19 cellular contexts compared by ENCODE assay signal in the genomic region with DNA sequence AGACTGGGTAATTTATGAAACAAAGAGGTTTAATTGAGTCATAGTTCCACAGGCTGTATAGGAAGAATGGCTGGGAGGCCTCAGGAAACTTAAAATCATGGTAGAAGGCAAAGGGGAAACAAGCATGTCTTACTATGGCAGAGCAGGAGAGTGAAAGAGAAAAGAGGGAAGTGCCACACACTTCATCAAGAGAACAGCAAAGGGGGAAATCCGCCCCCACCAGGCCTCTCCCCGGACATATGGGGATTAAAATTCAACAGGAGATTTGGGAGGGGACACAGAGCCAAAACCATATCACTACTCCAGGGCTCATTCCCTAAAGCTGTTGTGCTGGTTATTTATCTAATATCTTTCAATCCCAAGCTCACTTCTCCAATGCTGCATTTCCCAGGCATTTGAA. TPM values are rescaled to one million over a fixed set of nuclear protein-coding genes. Genes with fewer than 3 reads are reported as not detected.
A peak's percentile ranks its signal among the peaks of the same experiment; 100 is the strongest.
DNase-seq lines count a peak whose midpoint lies in the region; ATAC-seq and TF ChIP-seq lines count a peak whose summit lies in the region.
"Had no signal": no experiment of that assay in that cellular context is flagged by ENCODE, and none has a peak within 500 bp of the region (broad histone marks: within the 10 kb centered on the region; RNA-seq: fewer than 3 reads in every experiment).

No MANE protein-coding gene starts in this region.

- peak; percentile 45 to 49 for DNase-seq in Kasumi-1 (lab: John Stamatoyannopoulos, UW)
- DNase-seq in OCI-LY7 (ENCODE audit: low spot score), result peak; percentile 19
- DNase-seq in naive B cell, result peak; percentile 6
- no peak for DNase-seq in activated naive CD4-positive, alpha-beta T cell treated with anti-CD3 and anti-CD28 coated beads for 36 hours
- no peak for DNase-seq in activated naive CD4-positive, alpha-beta T cell treated with Interleukin-2 at 50 U/mL for 16 hours
- no peak for DNase-seq in midbrain (lab: John Stamatoyannopoulos, UW)
- DNase-seq: ACHN; AML-193; CD4-positive, CD25-positive, alpha-beta regulatory T cell; DMS79; GOT3; NCI-H1417 treated with DMSO at 0.1 percent for 48 hours; NCI-H1930; NCI-H2171; NCI-H446; SHP77 treated with DMSO at 0.1 percent for 48 hours; T-helper 2 cell had no signal

- H3K27me3 Mint-ChIP-seq in naive B cell, result no peaks in the 10 kb centered on the region
- H3K27me3 Mint-ChIP-seq in activated naive CD4-positive, alpha-beta T cell treated with anti-CD3 and anti-CD28 coated beads for 36 hours (ENCODE audit: low read depth), result no peaks in the 10 kb centered on the region
- H3K27me3 Mint-ChIP-seq: CD4-positive, CD25-positive, alpha-beta regulatory T cell had no signal

- H3K4me2 ChIP-seq in DOHH2 (ENCODE audit: low read length) (0 out of 2 replicates have a peak overlapping the region, but pooled peaks have one; percentile 2), OCI-LY7 (ENCODE audit: low read length) (peak overlapping the region; percentile 7; the same call in 1 of the 2 replicates)

- intact Hi-C loops in OCI-LY7 (cut with micrococcal nuclease; ENCODE audit: unreplicated experiment), result no loop called here
- intact Hi-C loops in activated naive CD4-positive, alpha-beta T cell treated with anti-CD3 and anti-CD28 coated beads for 36 hours (cut with micrococcal nuclease), result no loop called here

- H3K27ac ChIP-seq in DOHH2 (ENCODE audit: low read depth, low read length) (no peak overlapping the region), OCI-LY7 (ENCODE audit: low read depth, low read length, poor library complexity, severe bottlenecking) (no peak overlapping the region)

- H4K20me1 ChIP-seq in DOHH2 (ENCODE audit: control insufficient read depth, insufficient read depth, low read depth, low read length), result no peaks in the 10 kb centered on the region
- no peaks in the 10 kb centered on the region for H4K20me1 ChIP-seq in OCI-LY7 (ENCODE audit: insufficient read depth, low read length)

- peak; percentile 70 to 79 for ATAC-seq in naive B cell (ENCODE audit: low read depth in 2 of 2)

- H3K79me2 ChIP-seq in DOHH2 (ENCODE audit: control insufficient read depth, low read length) (no peaks in the 10 kb centered on the region), OCI-LY7 (ENCODE audit: insufficient read depth, low read depth, low read length) (no peaks in the 10 kb centered on the region)

- peak overlapping the region in 1 of 8 donors; percentile 23 for H3K4me3 Mint-ChIP-seq in naive B cell
- H3K4me3 Mint-ChIP-seq in activated naive CD4-positive, alpha-beta T cell treated with anti-CD3 and anti-CD28 coated beads for 36 hours, result no peak overlapping the region
- H3K4me3 Mint-ChIP-seq: CD4-positive, CD25-positive, alpha-beta regulatory T cell had no signal

- H3K9me3 ChIP-seq in DOHH2 (ENCODE audit: control insufficient read depth, insufficient read depth, low read length), result no peaks in the 10 kb centered on the region
- peaks cover 4% of the 10 kb centered on the region; the same call in 1 of the 2 replicates for H3K9me3 ChIP-seq in OCI-LY7 (ENCODE audit: low read length)

- BruUV-seq in OCI-LY7 (replicated peaks; lab: Mats Ljungman, UMichigan), result no TSS peak

- H3K36me3 Mint-ChIP-seq in naive B cell, result no peaks in the 10 kb centered on the region
- no peaks in the 10 kb centered on the region for H3K36me3 Mint-ChIP-seq in activated naive CD4-positive, alpha-beta T cell treated with anti-CD3 and anti-CD28 coated beads for 36 hours (ENCODE audit: low read depth)
- H3K36me3 Mint-ChIP-seq: CD4-positive, CD25-positive, alpha-beta regulatory T cell had no signal

- H3K9me2 ChIP-seq in DOHH2 (replicated peaks; ENCODE audit: control insufficient read depth, low read length) (no peaks in the 10 kb centered on the region), OCI-LY7 (ENCODE audit: insufficient read depth, low read length) (no peaks in the 10 kb centered on the region)

- H2AFZ ChIP-seq in OCI-LY7 (ENCODE audit: low read length), result peak overlapping the region; percentile 31; the same call in 1 of the 2 replicates

- TF ChIP-seq CTCF in DOHH2 (IDR thresholded peaks at IDR 0.05; ENCODE audit: low read depth, low read length, poor library complexity, severe bottlenecking) (no peak), OCI-LY7 (conservative IDR thresholded peaks at IDR 0.05; ENCODE audit: low read length) (0 out of 2 replicates have a peak, but pooled peaks have one; percentile 11)

- peak overlapping the region in 1 of 6 donors; percentile 66 for H3K27ac Mint-ChIP-seq in naive B cell
- H3K27ac Mint-ChIP-seq in activated naive CD4-positive, alpha-beta T cell treated with anti-CD3 and anti-CD28 coated beads for 36 hours, result no peak overlapping the region
- H3K27ac Mint-ChIP-seq: CD4-positive, CD25-positive, alpha-beta regulatory T cell had no signal

- CTCF ChIA-PET in OCI-LY7 (lab: Charles Lee; ENCODE audit: unreplicated experiment), result no interaction called here
- CTCF ChIA-PET in activated naive CD4-positive, alpha-beta T cell treated with anti-CD3 and anti-CD28 coated beads for 36 hours (lab: Charles Lee), result no interaction called here

- H3K4me1 ChIP-seq in DOHH2 (ENCODE audit: control insufficient read depth, low read length) (peaks cover 16% of the 10 kb centered on the region), OCI-LY7 (ENCODE audit: insufficient read depth, low read length, poor library complexity, severe bottlenecking) (peaks cover 9% of the 10 kb centered on the region)

- POLR2A ChIA-PET in OCI-LY7 (lab: Charles Lee), result interaction anchor here (0.7 to 1.6 kb wide), 7 partner anchors 8 to 287 kb away, joined by 3 to 5 read pairs (median 3); no protein-coding TSS in a partner anchor

- H3K36me3 ChIP-seq in DOHH2 (ENCODE audit: control insufficient read depth, low read length), result no peaks in the 10 kb centered on the region
- no peaks in the 10 kb centered on the region; the same call in 1 of the 2 replicates for H3K36me3 ChIP-seq in OCI-LY7 (ENCODE audit: insufficient read depth, low read length)

- H3K4me3 ChIP-seq in DOHH2 (ENCODE audit: low read length) (no peak overlapping the region), OCI-LY7 (ENCODE audit: low read depth, low read length, poor library complexity, severe bottlenecking) (no peak overlapping the region)

- H3K27me3 ChIP-seq in DOHH2 (ENCODE audit: control insufficient read depth, low read length), result no peaks in the 10 kb centered on the region

- no peaks in the 10 kb centered on the region for H3F3A ChIP-seq in DOHH2 (ENCODE audit: control insufficient read depth, insufficient read depth)

- H3K9me3 Mint-ChIP-seq in naive B cell, result peaks cover 0 to 4% (median 0%) of the 10 kb centered on the region in 7 donors
- H3K9me3 Mint-ChIP-seq in activated naive CD4-positive, alpha-beta T cell treated with anti-CD3 and anti-CD28 coated beads for 36 hours, result no peaks in the 10 kb centered on the region
- H3K9me3 Mint-ChIP-seq: CD4-positive, CD25-positive, alpha-beta regulatory T cell had no signal

- H3K4me1 Mint-ChIP-seq in naive B cell, result peaks cover 5 to 19% (median 9%) of the 10 kb centered on the region in 3 donors
- no peaks in the 10 kb centered on the region for H3K4me1 Mint-ChIP-seq in activated naive CD4-positive, alpha-beta T cell treated with anti-CD3 and anti-CD28 coated beads for 36 hours (ENCODE audit: low read depth)
- H3K4me1 Mint-ChIP-seq: CD4-positive, CD25-positive, alpha-beta regulatory T cell had no signal

RNA-seq across cellular contexts. Expression of a gene that starts 50.2 kb away (rescaled TPM):
- total RNA-seq in OCI-LY7 (2014; rRNA removed; shearing (Covaris generic)), result 45.0 and 45.6 TPM in 2 replicates
- 98.1 and 106 TPM in 2 replicates for total RNA-seq in OCI-LY7 (2022)
- polyA plus RNA-seq in naive B cell (ENCODE audit: low read depth in 6 of 6), result 100 to 1,000 TPM in 5 of 6 donors, 10 to 100 TPM in 1; 87.7 to 150 (median 106) TPM
- 10 to 100 TPM; 41.8 to 42.9 TPM for total RNA-seq in activated naive CD4-positive, alpha-beta T cell treated with anti-CD3 and anti-CD28 coated beads for 36 hours
- total RNA-seq: G401 had no signal

Comparison
In these comparisons a context has a peak if more than half of its experiments do, and no peak if none do; other contexts are left out.
1. DNase-seq: peak in Kasumi-1 (2 of 2), OCI-LY7 (single experiment) and naive B cell (single experiment); none in activated naive CD4-positive, alpha-beta T cell treated with anti-CD3 and anti-CD28 coated beads for 36 hours (single experiment), activated naive CD4-positive, alpha-beta T cell treated with Interleukin-2 at 50 U/mL for 16 hours (single experiment) and midbrain (single experiment).